In genomic region chr2:127589358-127589757, GRCh38 we compare ENCODE assay signal across 20 cellular contexts. TPM values are rescaled to one million over a fixed set of nuclear protein-coding genes. Genes with fewer than 3 reads are reported as not detected.
DNase-seq lines count a peak whose midpoint lies in the region; ATAC-seq, FAIRE-seq and TF ChIP-seq lines count a peak whose summit lies in the region.
"Had no signal": no experiment of that assay in that cellular context is flagged by ENCODE, and none has a peak within 500 bp of the region (broad histone marks: within the 10 kb centered on the region; RNA-seq: fewer than 3 reads in every experiment).

No MANE protein-coding gene starts in this region.

- intact Hi-C loops in activated B cell treated with CpG ODN at 0.5 μM for 24 hours (cut with micrococcal nuclease): no loop called here

- DNase-seq in activated B cell treated with CpG ODN at 0.5 μM for 24 hours (peak; percentile 6), left lobe of liver (ENCODE audit: low spot score) (peak; percentile 15), frontal cortex (ENCODE audit: low spot score in 2 of 2) (no peak)
- peak; percentile 14 for DNase-seq in stimulated activated CD8-positive, alpha-beta memory T cell treated with anti-CD3 and anti-CD28 coated beads, Interleukin-4, amount 100 ng/mL, for 48 hours
- DNase-seq: Calu3, MV-4-11, NCI-H187 treated with DMSO at 0.1 percent for 48 hours, NCI-H2227 treated with DMSO at 0.1 percent for 48 hours, NCI-H510A treated with DMSO at 0.1 percent for 48 hours, PC-9 had no signal

- no peaks in the 10 kb centered on the region for H3K9me3 Mint-ChIP-seq in activated B cell treated with CpG ODN at 0.5 μM for 24 hours
- H3K9me3 Mint-ChIP-seq: CD8-positive, alpha-beta T cell had no signal

- H3K4me3 ChIP-seq in HEK293 (ENCODE audit: low read depth, low read length): no peak overlapping the region
- H3K4me3 ChIP-seq: BLaER1 treated with 17β-estradiol and CSF1 and Interleukin-3, amounts not matched to agents 10 nM and 100 nM; PC-9; SJSA1 had no signal

- peaks cover 17% of the 10 kb centered on the region for H3K4me1 Mint-ChIP-seq in activated B cell treated with CpG ODN at 0.5 μM for 24 hours

- POLR2A ChIA-PET in HEK293 (lab: Yijun Ruan, JAX) (no interaction called here), activated B cell treated with CpG ODN at 0.5 μM for 24 hours (lab: Charles Lee) (no interaction called here)

- H3K36me3 Mint-ChIP-seq in activated B cell treated with CpG ODN at 0.5 μM for 24 hours (ENCODE audit: low read depth): no peaks in the 10 kb centered on the region
- H3K36me3 Mint-ChIP-seq: CD8-positive, alpha-beta T cell had no signal

- no peak overlapping the region for H3K27ac ChIP-seq in HEK293 (ENCODE audit: extremely low read depth, low read depth, low read length)
- H3K27ac ChIP-seq: BLaER1 treated with 17β-estradiol and CSF1 and Interleukin-3, amounts not matched to agents 10 nM and 100 nM; KMS-11; PC-9; SJSA1 had no signal

- no peak overlapping the region for H3K4me3 Mint-ChIP-seq in activated B cell treated with CpG ODN at 0.5 μM for 24 hours
- H3K4me3 Mint-ChIP-seq: CD8-positive, alpha-beta T cell had no signal

- H3K4me1 ChIP-seq in HEK293 (ENCODE audit: control insufficient read depth, insufficient read depth, low read length): no peaks in the 10 kb centered on the region
- H3K4me1 ChIP-seq: SJSA1 had no signal

- CTCF ChIA-PET in HEK293 (lab: Yijun Ruan, JAX) (interaction anchor here (0.8 kb wide), 1 partner anchor 61 kb away, joined by 3 read pairs; no protein-coding TSS in a partner anchor), activated B cell treated with CpG ODN at 0.5 μM for 24 hours (lab: Charles Lee) (interaction anchor here (7.1 kb wide), 1 partner anchor 63 kb away, joined by 289 read pairs; no protein-coding TSS in a partner anchor)

- FAIRE-seq in frontal cortex (lab: Jason Lieb, UNC): no peak
- FAIRE-seq: GM12892, GM18507, H1 had no signal

- TF ChIP-seq CTCF in HEK293 (tag by site-specific recombination; IDR thresholded peaks at IDR 0.05): no peak
- no peak for TF ChIP-seq CTCF in activated B cell treated with CpG ODN at 0.5 μM for 24 hours (IDR thresholded peaks at IDR 0.05)

- no peaks in the 10 kb centered on the region for H3K27me3 Mint-ChIP-seq in activated B cell treated with CpG ODN at 0.5 μM for 24 hours

- no peaks in the 10 kb centered on the region for H3K36me3 ChIP-seq in HEK293 (ENCODE audit: control insufficient read depth in 2 of 2, insufficient read depth in 1 of 2, low read length in 2 of 2)
- H3K36me3 ChIP-seq: BLaER1 treated with 17β-estradiol and CSF1 and Interleukin-3, amounts not matched to agents 10 nM and 100 nM; SJSA1 had no signal

- no peaks in the 10 kb centered on the region for H3K9me3 ChIP-seq in HEK293 (ENCODE audit: control insufficient read depth, insufficient read depth, low read depth, low read length)
- H3K9me3 ChIP-seq: BLaER1 treated with 17β-estradiol and CSF1 and Interleukin-3, amounts not matched to agents 10 nM and 100 nM; SJSA1 had no signal

- no peak overlapping the region for H3K27ac Mint-ChIP-seq in activated B cell treated with CpG ODN at 0.5 μM for 24 hours
- H3K27ac Mint-ChIP-seq: CD8-positive, alpha-beta T cell had no signal

- ATAC-seq in activated B cell treated with CpG ODN at 0.5 μM for 24 hours (ENCODE audit: low read depth) (no peak), left lobe of liver (no peak), HG02840 (IDR thresholded peaks at IDR 0.05; ENCODE audit: low FRiP score, unreplicated experiment) (no peak), HG03097 (IDR thresholded peaks at IDR 0.05; ENCODE audit: low FRiP score, unreplicated experiment) (no peak)
- ATAC-seq: CD8-positive, alpha-beta T cell had no signal

TF ChIP-seq in HEK293, 187 proteins besides CTCF, POLR2A, EP300 and RAD21:
- TF ChIP-seq EGR2 (tag by site-specific recombination; IDR thresholded peaks at IDR 0.05; ENCODE audit: low read depth): peak; percentile 83
- TF ChIP-seq ZFHX2 (tag by site-specific recombination; conservative IDR thresholded peaks at IDR 0.05): peak; percentile 75; the same call in 1 of the 2 replicates
- TF ChIP-seq, protein P1, sequence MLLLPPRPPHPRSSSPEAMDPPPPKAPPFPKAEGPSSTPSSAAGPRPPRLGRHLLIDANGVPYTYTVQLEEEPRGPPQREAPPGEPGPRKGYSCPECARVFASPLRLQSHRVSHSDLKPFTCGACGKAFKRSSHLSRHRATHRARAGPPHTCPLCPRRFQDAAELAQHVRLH (tag by site-specific recombination; IDR thresholded peaks at IDR 0.05): no peak

RNA-seq across cellular contexts. Expression of gene MYO7B, which starts 53.9 kb away (rescaled TPM):
- total RNA-seq in activated B cell treated with CpG ODN at 0.5 μM for 24 hours: 3.0 and 3.4 TPM in 2 replicates
- 0.63 TPM for total RNA-seq in left lobe of liver
- total RNA-seq in frontal cortex: under 0.01 TPM
- total RNA-seq: H1, PC-9 had no signal

RNA-seq across cellular contexts. Expression of gene GPR17, which starts 56.6 kb away (rescaled TPM):
- total RNA-seq in activated B cell treated with CpG ODN at 0.5 μM for 24 hours (not detected in 2 replicates), left lobe of liver (not detected), frontal cortex (4.1 TPM)
- total RNA-seq: Calu3; CD8-positive, alpha-beta T cell; H1; PC-9; SJSA1 had no signal

Comparison
In these comparisons a context has a peak if more than half of its experiments do, and no peak if none do; other contexts are left out.
1. DNase-seq: peak in activated B cell treated with CpG ODN at 0.5 μM for 24 hours (single experiment), left lobe of liver (single experiment) and stimulated activated CD8-positive, alpha-beta memory T cell treated with anti-CD3 and anti-CD28 coated beads, Interleukin-4, amount 100 ng/mL, for 48 hours (single experiment); none in frontal cortex (0 of 2).